Comparison of ENCODE assay signal across 11 cellular contexts in genomic region chr1:244702620-244703019, GRCh38.
"Had no signal": no experiment of that assay in that cellular context is flagged by ENCODE, and none has a peak within 500 bp of the region (broad histone marks: within the 10 kb centered on the region; RNA-seq: fewer than 3 reads in every experiment).

No MANE protein-coding gene starts in this region.

- ATAC-seq: GM23338, HCT116 had no signal

- FAIRE-seq: H1, H54 had no signal

- H3K27ac ChIP-seq: GM23248 had no signal

- DNase-seq: GM23248, GOT3, H7, H9, HCEC 1CT, HFFc6 had no signal

- H3K9me3 ChIP-seq: HAP-1 had no signal

- H3K4me1 ChIP-seq: HAP-1 had no signal

- H3K4me3 ChIP-seq: GM23248, GM23338, HAP-1 had no signal
